ENCODE assay signal across 9 cellular contexts in genomic region chr20:8535403-8536003, GRCh38.
DNase-seq lines count a peak whose midpoint lies in the region; ATAC-seq and TF ChIP-seq lines count a peak whose summit lies in the region.
"Had no signal": no experiment of that assay in that cellular context is flagged by ENCODE, and none has a peak within 500 bp of the region (broad histone marks: within the 10 kb centered on the region; RNA-seq: fewer than 3 reads in every experiment).

No MANE protein-coding gene starts in this region.

- no peak overlapping the region for H3K4me3 ChIP-seq in WERI-Rb-1 (ENCODE audit: low read depth, low read length)
- H3K4me3 ChIP-seq in thyroid gland (replicated peaks in 1 of 3), result no peak overlapping the region
- no peak overlapping the region for H3K4me3 ChIP-seq in suprapubic skin

- no peaks in the 10 kb centered on the region for H3K4me1 ChIP-seq in thyroid gland
- no peaks in the 10 kb centered on the region for H3K4me1 ChIP-seq in suprapubic skin

- WGBS in thyroid gland, 2 donors, result 91 to 94% methylated on average over 3 of the region's 3 CpGs
- WGBS in suprapubic skin, result 86% methylated on average over 3 of the region's 3 CpGs

- no peak for TF ChIP-seq EP300 in suprapubic skin (IDR thresholded peaks at IDR 0.05)

- no peaks in the 10 kb centered on the region for H3K36me3 Mint-ChIP-seq in nephron progenitor cell (ENCODE audit: low read depth)

- H3K9me3 Mint-ChIP-seq in nephron progenitor cell, result no peaks in the 10 kb centered on the region

- no peaks in the 10 kb centered on the region for H3K27me3 Mint-ChIP-seq in nephron progenitor cell (ENCODE audit: low read depth, poor library complexity)

- no peaks in the 10 kb centered on the region for H3K4me1 Mint-ChIP-seq in nephron progenitor cell

- DNase-seq in NCI-H2227 treated with DMSO at 0.1 percent for 48 hours (lab: John Stamatoyannopoulos, UW) (peak; percentile 9), NCI-H2227 (lab: John Stamatoyannopoulos, UW; ENCODE audit: unreplicated experiment) (no peak), HT-29 (ENCODE audit: low spot score) (peak; percentile 17), WERI-Rb-1 (peak; percentile 27), nephron progenitor cell (peak; percentile 23), thyroid gland (no peak), suprapubic skin (ENCODE audit: low spot score in 2 of 2) (no peak)
- DNase-seq: DMS153 had no signal

- H3K27ac ChIP-seq in WERI-Rb-1, result no peak overlapping the region
- no peak overlapping the region for H3K27ac ChIP-seq in thyroid gland
- no peak overlapping the region for H3K27ac ChIP-seq in suprapubic skin

- H3K36me3 ChIP-seq in WERI-Rb-1 (no peaks in the 10 kb centered on the region), thyroid gland (no peaks in the 10 kb centered on the region), suprapubic skin (no peaks in the 10 kb centered on the region)

- H3K27me3 ChIP-seq in WERI-Rb-1 (ENCODE audit: insufficient read depth, low read depth, severe bottlenecking) (no peaks in the 10 kb centered on the region), thyroid gland (no peaks in the 10 kb centered on the region), suprapubic skin (no peaks in the 10 kb centered on the region)

- H3K9me3 ChIP-seq in WERI-Rb-1 (ENCODE audit: severe bottlenecking) (no peaks in the 10 kb centered on the region), thyroid gland (no peaks in the 10 kb centered on the region), suprapubic skin (no peaks in the 10 kb centered on the region)

- TF ChIP-seq CTCF in WERI-Rb-1 (IDR thresholded peaks at IDR 0.05; ENCODE audit: low read depth, low read length), result peak; percentile 54
- peak; percentile 68 for TF ChIP-seq CTCF in nephron progenitor cell (IDR thresholded peaks at IDR 0.05)
- TF ChIP-seq CTCF in thyroid gland (IDR thresholded peaks at IDR 0.05), result peak in 1 of 6 experiments; percentile 24
- TF ChIP-seq CTCF in suprapubic skin (IDR thresholded peaks at IDR 0.05), result no peak

- H3K27ac Mint-ChIP-seq in nephron progenitor cell, result no peak overlapping the region

- no peak overlapping the region for H3K4me3 Mint-ChIP-seq in nephron progenitor cell

- TF ChIP-seq POLR2A in thyroid gland (IDR thresholded peaks at IDR 0.05) (no peak), suprapubic skin (IDR thresholded peaks at IDR 0.05) (no peak)

- no peak for ATAC-seq in HG03378 (IDR thresholded peaks at IDR 0.05; ENCODE audit: unreplicated experiment)

- intact Hi-C loops in thyroid gland (cut with DNase I), result no loop called here

Comparison
In these comparisons a context has a peak if more than half of its experiments do, and no peak if none do; other contexts are left out.
1. DNase-seq: peak in NCI-H2227 treated with DMSO at 0.1 percent for 48 hours (single experiment), HT-29 (single experiment), WERI-Rb-1 (single experiment) and nephron progenitor cell (single experiment); none in NCI-H2227 (single experiment), thyroid gland (0 of 2) and suprapubic skin (0 of 2).
2. CTCF ChIP-seq: peak in WERI-Rb-1 (single experiment) and nephron progenitor cell (single experiment); none in suprapubic skin (0 of 2).